ENCODE assay signal across 1 cellular context in genomic region chrX:46446727-46447378, GRCh38.
TF ChIP-seq lines count a peak whose summit lies in the region.

No MANE protein-coding gene starts in this region.

TF ChIP-seq in HepG2, 621 proteins besides CTCF, POLR2A, EP300 and RAD21 (continued from another document and continues in another):
- no peak for TF ChIP-seq CREBL2 (CRISPR knock-in tag; IDR thresholded peaks at IDR 0.05; ENCODE audit: borderline replicate concordance)
- no peak for TF ChIP-seq MLLT10 (CRISPR knock-in tag; IDR thresholded peaks at IDR 0.05)
- TF ChIP-seq FOXO1 (CRISPR knock-in tag; IDR thresholded peaks at IDR 0.05) = no peak
- TF ChIP-seq ZNF572 (CRISPR knock-in tag; IDR thresholded peaks at IDR 0.05) = no peak
- TF ChIP-seq NFE2 (CRISPR knock-in tag; IDR thresholded peaks at IDR 0.05) = no peak
- peak; percentile 69 for TF ChIP-seq POLR2AphosphoS5 (IDR thresholded peaks at IDR 0.05; ENCODE audit: low read depth, low read length)
- no peak for TF ChIP-seq MAF1 (CRISPR knock-in tag; IDR thresholded peaks at IDR 0.05; ENCODE audit: borderline replicate concordance)
- no peak for TF ChIP-seq PRDM4 (CRISPR knock-in tag; IDR thresholded peaks at IDR 0.05; ENCODE audit: borderline replicate concordance)
- no peak for TF ChIP-seq HNRNPUL1 (IDR thresholded peaks at IDR 0.05; ENCODE audit: low read depth, low read length)
- TF ChIP-seq ZNF326 (CRISPR knock-in tag; IDR thresholded peaks at IDR 0.05; ENCODE audit: borderline replicate concordance) = no peak
- TF ChIP-seq ZSCAN25 (CRISPR knock-in tag; IDR thresholded peaks at IDR 0.05) = no peak
- no peak for TF ChIP-seq KAT2B (IDR thresholded peaks at IDR 0.05; ENCODE audit: borderline replicate concordance, low read depth, low read length)
- TF ChIP-seq ETS1 (CRISPR knock-in tag; IDR thresholded peaks at IDR 0.05) = no peak
- peak; percentile 83 for TF ChIP-seq THAP11 (CRISPR knock-in tag; IDR thresholded peaks at IDR 0.05)
- no peak for TF ChIP-seq NFE2L2 (IDR thresholded peaks at IDR 0.05; ENCODE audit: low read length)
- TF ChIP-seq GLMP (CRISPR knock-in tag; IDR thresholded peaks at IDR 0.05; ENCODE audit: borderline replicate concordance) = no peak
- no peak for TF ChIP-seq ZHX1 (CRISPR knock-in tag; IDR thresholded peaks at IDR 0.05; ENCODE audit: low read depth)
- no peak for TF ChIP-seq CREM (IDR thresholded peaks at IDR 0.05)
- no peak for TF ChIP-seq CREM (CRISPR knock-in tag; IDR thresholded peaks at IDR 0.05)
- no peak for TF ChIP-seq E2F5 (CRISPR knock-in tag; conservative IDR thresholded peaks at IDR 0.05)
- TF ChIP-seq KDM5B (CRISPR knock-in tag; IDR thresholded peaks at IDR 0.05; ENCODE audit: borderline replicate concordance) = peak; percentile 71; the same call in 1 of the 2 replicates
- TF ChIP-seq IRX3 (CRISPR knock-in tag; IDR thresholded peaks at IDR 0.05; ENCODE audit: borderline replicate concordance, low read depth) = no peak
- TF ChIP-seq ZNF816 (CRISPR knock-in tag; IDR thresholded peaks at IDR 0.05; ENCODE audit: borderline replicate concordance) = no peak
- no peak for TF ChIP-seq ZNF552 (CRISPR knock-in tag; IDR thresholded peaks at IDR 0.05; ENCODE audit: borderline replicate concordance)
- TF ChIP-seq EZH2 (conservative IDR thresholded peaks at IDR 0.05; ENCODE audit: low read depth, low read length) = no peak
- TF ChIP-seq GRHL1 (CRISPR knock-in tag; conservative IDR thresholded peaks at IDR 0.05) = no peak
- no peak for TF ChIP-seq MEIS2 (CRISPR knock-in tag; IDR thresholded peaks at IDR 0.05)
- TF ChIP-seq ZBTB40 (IDR thresholded peaks at IDR 0.05) = no peak
- no peak for TF ChIP-seq ZBTB40 (CRISPR knock-in tag; IDR thresholded peaks at IDR 0.05)
- TF ChIP-seq NAIF1 (CRISPR knock-in tag; IDR thresholded peaks at IDR 0.05; ENCODE audit: borderline replicate concordance) = no peak
- peak; percentile 48 for TF ChIP-seq MED8 (CRISPR knock-in tag; IDR thresholded peaks at IDR 0.05; ENCODE audit: insufficient replicate concordance)
- no peak for TF ChIP-seq ZBTB46 (CRISPR knock-in tag; IDR thresholded peaks at IDR 0.05; ENCODE audit: borderline replicate concordance)
